Comparison of ENCODE assay signal across 8 cellular contexts in the genomic region with DNA sequence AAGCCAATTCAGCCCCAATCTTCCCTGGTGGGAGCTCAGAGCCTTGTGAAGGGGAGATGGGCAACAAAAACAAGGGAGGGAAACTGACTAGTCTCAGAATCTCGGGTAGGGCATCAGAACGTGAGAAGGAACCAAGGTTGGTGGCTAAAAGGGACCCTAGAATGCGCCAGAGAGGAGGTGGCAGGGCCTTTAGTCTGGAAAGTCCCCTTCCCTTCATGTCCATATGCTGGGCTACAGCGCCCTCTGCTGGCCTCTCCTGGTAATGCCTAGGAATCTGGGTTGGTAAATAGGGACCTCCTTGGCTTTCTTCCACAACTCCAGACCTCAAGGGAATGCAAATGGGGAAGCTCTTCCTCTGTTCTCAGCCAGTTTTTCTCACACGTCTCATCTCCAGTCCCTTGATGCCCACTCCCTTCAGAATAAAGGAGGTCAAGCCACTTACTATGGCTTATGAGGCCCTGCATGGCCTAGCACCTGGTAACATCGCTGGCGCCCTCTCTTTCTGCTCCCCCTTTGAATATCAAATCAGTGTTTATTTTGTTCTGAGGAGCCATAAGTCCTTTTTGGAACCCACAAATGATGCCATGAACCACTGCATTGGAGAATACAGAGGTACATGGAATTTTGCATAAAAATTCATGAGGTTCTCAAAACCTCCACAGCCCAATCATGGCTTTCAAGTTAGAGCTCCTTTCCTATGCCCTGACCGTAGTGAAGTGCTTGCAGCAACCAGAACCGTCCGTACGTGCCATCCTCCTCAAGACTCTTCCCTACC. TPM values are rescaled to one million over a fixed set of nuclear protein-coding genes. Genes with fewer than 3 reads are reported as not detected.
DNase-seq lines count a peak whose midpoint lies in the region; ATAC-seq and TF ChIP-seq lines count a peak whose summit lies in the region.

No MANE protein-coding gene starts in this region.

- ATAC-seq in heart right ventricle = peak; percentile 59 to 83 (median 72)
- peak; percentile 85 for ATAC-seq in upper lobe of right lung

- peaks cover 55% of the 10 kb centered on the region for H3K36me3 ChIP-seq in adipocyte (ENCODE audit: control insufficient read depth, insufficient read depth, low read length, severe bottlenecking)
- peaks cover 1 to 65% (median 52%) of the 10 kb centered on the region in 9 donors for H3K36me3 ChIP-seq in heart right ventricle
- H3K36me3 ChIP-seq in prostate gland = peaks cover 17 to 32% of the 10 kb centered on the region in 2 donors
- H3K36me3 ChIP-seq in upper lobe of right lung = peaks cover 59% of the 10 kb centered on the region

- H3K27me3 ChIP-seq in AG04450 (ENCODE audit: control insufficient read depth, insufficient read depth, low read length) = no peaks in the 10 kb centered on the region
- no peaks in the 10 kb centered on the region for H3K27me3 ChIP-seq in adipocyte (replicated peaks; ENCODE audit: control insufficient read depth, insufficient read depth, low read length)
- no peaks in the 10 kb centered on the region for H3K27me3 ChIP-seq in heart right ventricle
- H3K27me3 ChIP-seq in prostate gland (replicated peaks; ENCODE audit: insufficient read depth) = no peaks in the 10 kb centered on the region
- no peaks in the 10 kb centered on the region for H3K27me3 ChIP-seq in upper lobe of right lung

- DNase-seq in AG04450 (ENCODE audit: low read depth, low spot score) (peak; percentile 69), GM19238 (ENCODE audit: insufficient read length, low spot score) (peak; percentile 68), NCI-H128 (lab: John Stamatoyannopoulos, UW; ENCODE audit: unreplicated experiment) (peak; percentile 89), SW480 (ENCODE audit: low spot score) (peak; percentile 86), adipocyte (ENCODE audit: low read depth) (peak; percentile 97), heart right ventricle (peak; percentile 94 to 95), prostate gland (ENCODE audit: low spot score) (peak; percentile 92), upper lobe of right lung (peak; percentile 93)

- H3K4me1 ChIP-seq in adipocyte (ENCODE audit: control insufficient read depth, insufficient read depth, low read length) (peaks cover 27% of the 10 kb centered on the region), heart right ventricle (peaks cover 11 to 75% (median 51%) of the 10 kb centered on the region in 9 donors), prostate gland (replicated peaks) (peaks cover 14% of the 10 kb centered on the region), upper lobe of right lung (peaks cover 40% of the 10 kb centered on the region)

- H3K4me3 ChIP-seq in AG04450 (ENCODE audit: low read depth, low read length) (peak overlapping the region; percentile 93), adipocyte (ENCODE audit: low read length) (peak overlapping the region; percentile 94), heart right ventricle (peak overlapping the region in 8 of 10 donors; percentile 59 to 84 (median 74)), prostate gland (peak overlapping the region in 1 of 2 donors; percentile 78), upper lobe of right lung (peak overlapping the region; percentile 66)

- intact Hi-C loops in heart right ventricle (cut with DNase I) = loop anchor here (1.0 to 5.0 kb wide), 9 partner anchors 41 to 336 kb away; partner anchors contain the start of genes HNRNPUL1 (in 3 of the 10) and B3GNT8 (in 1 of the 10)
- intact Hi-C loops in prostate gland (cut with DNase I) = loop anchor here (2.0 to 5.0 kb wide), 3 partner anchors 44 to 104 kb away; partner anchors contain the start of genes AXL and HNRNPUL1
- intact Hi-C loops in upper lobe of right lung (cut with DNase I) = no loop called here

- no peaks in the 10 kb centered on the region for H3K9me3 ChIP-seq in AG04450 (ENCODE audit: control insufficient read depth, insufficient read depth, low read length)
- H3K9me3 ChIP-seq in adipocyte (ENCODE audit: control insufficient read depth, low read length) = no peaks in the 10 kb centered on the region
- no peaks in the 10 kb centered on the region for H3K9me3 ChIP-seq in heart right ventricle
- H3K9me3 ChIP-seq in prostate gland = no peaks in the 10 kb centered on the region
- H3K9me3 ChIP-seq in upper lobe of right lung = no peaks in the 10 kb centered on the region

- TF ChIP-seq CTCF in AG04450 (IDR thresholded peaks at IDR 0.05; ENCODE audit: low read depth, low read length) = peak; percentile 97
- peak; percentile 89 to 98 (median 96) for TF ChIP-seq CTCF in heart right ventricle (IDR thresholded peaks at IDR 0.05)
- TF ChIP-seq CTCF in prostate gland (IDR thresholded peaks at IDR 0.05) = peak; percentile 96 to 98 (median 97)
- TF ChIP-seq CTCF in upper lobe of right lung (IDR thresholded peaks at IDR 0.05) = peak; percentile 99

- 17 to 25% methylated on average over 11 of the region's 11 CpGs for WGBS in heart right ventricle, 2 donors
- WGBS in prostate gland = 16% methylated on average over 11 of the region's 11 CpGs

- H3K27ac ChIP-seq in AG04450 (ENCODE audit: low read depth, low read length) (peak overlapping the region; percentile 47), heart right ventricle (peak overlapping the region in 9 of 10 donors; percentile 92 to 99 (median 95)), prostate gland (peak overlapping the region; percentile 95 to 96), upper lobe of right lung (peak overlapping the region; percentile 96)

- CTCF ChIA-PET in AG04450 (lab: Charles Lee) = interaction anchor here (0.6 to 2.9 kb wide), 38 partner anchors 9 to 591 kb away, joined by 3 to 72 read pairs (median 4); partner anchors contain the start of genes AXL, DMAC2 and RAB4B

- H3K9ac ChIP-seq in adipocyte (ENCODE audit: low read length) = peak overlapping the region; percentile 97

- peak; percentile 13 for TF ChIP-seq POLR2A in prostate gland (IDR thresholded peaks at IDR 0.05)

- POLR2A ChIA-PET in AG04450 (lab: Yijun Ruan, JAX) = interaction anchor here (0.6 to 1.2 kb wide), 6 partner anchors 9 to 44 kb away, joined by 3 to 8 read pairs (median 4); no protein-coding TSS in a partner anchor

RNA-seq across cellular contexts. Expression of gene CCDC97, which starts 1.3 kb away (rescaled TPM):
- polyA plus RNA-seq in AG04450 (2011; rRNA removed) = 8.5 and 9.3 TPM in 2 replicates
- polyA minus RNA-seq in AG04450 (2011; rRNA and poly(A)+ RNA removed) = 14.0 and 15.8 TPM in 2 replicates
- total RNA-seq in heart right ventricle = 10 to 100 TPM; 12.6 to 19.2 (median 16.4) TPM
- polyA plus RNA-seq in heart right ventricle = 10 to 100 TPM; 11.3 to 11.5 TPM
- 10 to 100 TPM; 21.0 to 34.4 TPM for total RNA-seq in prostate gland
- 31.9 TPM for total RNA-seq in upper lobe of right lung

RNA-seq across cellular contexts. Expression of gene HNRNPUL1, which starts 44.5 kb away (rescaled TPM):
- 42.3 and 56.3 TPM in 2 replicates for polyA plus RNA-seq in AG04450 (2011; rRNA removed)
- 46.2 and 51.8 TPM in 2 replicates for polyA minus RNA-seq in AG04450 (2011; rRNA and poly(A)+ RNA removed)
- 100 to 1,000 TPM; 101 to 151 (median 108) TPM for total RNA-seq in heart right ventricle
- 10 to 100 TPM; 55.5 to 65.6 TPM for polyA plus RNA-seq in heart right ventricle
- 100 to 1,000 TPM; 133 to 183 TPM for total RNA-seq in prostate gland
- total RNA-seq in upper lobe of right lung = 171 TPM

RNA-seq across cellular contexts. Expression of gene TGFB1, which starts 45.1 kb away (rescaled TPM):
- polyA plus RNA-seq in AG04450 (2011; rRNA removed) = 4.9 and 11.2 TPM in 2 replicates
- polyA minus RNA-seq in AG04450 (2011; rRNA and poly(A)+ RNA removed) = 22.8 and 28.9 TPM in 2 replicates
- total RNA-seq in heart right ventricle = 10 to 100 TPM in 8 of 10 donors, 1 to 10 TPM in 2; 9.7 to 44.9 (median 13.2) TPM
- polyA plus RNA-seq in heart right ventricle = 10 to 100 TPM; 14.0 to 19.9 TPM
- 10 to 100 TPM in 1 of 2 donors, 1 to 10 TPM in 1; 9.7 to 32.4 TPM for total RNA-seq in prostate gland
- total RNA-seq in upper lobe of right lung = 99.0 TPM

RNA-seq across cellular contexts. Expression of gene B9D2, which starts 55.3 kb away (rescaled TPM):
- polyA plus RNA-seq in AG04450 (2011; rRNA removed) (3.9 and 5.1 TPM in 2 replicates), heart right ventricle (10 to 100 TPM in 1 of 2 donors, 1 to 10 TPM in 1; 2.5 to 12.6 TPM)
- polyA minus RNA-seq in AG04450 (2011; rRNA and poly(A)+ RNA removed) = 1.3 and 1.7 TPM in 2 replicates
- total RNA-seq in heart right ventricle (1 to 10 TPM in 9 of 10 donors, under 1 TPM in 1; 1.00 to 5.8 (median 2.3) TPM), prostate gland (10 to 100 TPM; 10.7 to 17.1 TPM), upper lobe of right lung (5.5 TPM)
